8 cellular contexts compared by ENCODE assay signal in genomic region chr7:90463027-90463714, GRCh38. TPM values are rescaled to one million over a fixed set of nuclear protein-coding genes. Genes with fewer than 3 reads are reported as not detected.
DNase-seq lines count a peak whose midpoint lies in the region; TF ChIP-seq lines count a peak whose summit lies in the region.
"Not testable (repeated sequence)": the region's sequence is repeated elsewhere in the genome, so short reads cannot be mapped to it uniquely, and the experiment has no call there.

No MANE protein-coding gene starts in this region.

- not testable (repeated sequence) for H3K4me1 ChIP-seq in SK-N-SH (ENCODE audit: control insufficient read depth in 1 of 2, insufficient read depth in 2 of 2, low read depth in 1 of 2, low read length in 1 of 2); neutrophil (ENCODE audit: control insufficient read depth in 1 of 2, insufficient read depth in 1 of 2, low read depth in 1 of 2, low read length in 1 of 2)
- peaks cover 0 to 15% (median 4%) of the 10 kb centered on the region in 5 donors for H3K4me1 ChIP-seq in subcutaneous abdominal adipose tissue (ENCODE audit: control insufficient read depth in 5 of 5, insufficient read depth in 5 of 5, low read length in 5 of 5)

- H3F3A ChIP-seq in SK-N-SH (replicated peaks; ENCODE audit: insufficient read depth): not testable (repeated sequence)

- CTCF ChIA-PET in SK-N-SH (lab: Yijun Ruan, JAX): interaction anchor here (1.6 kb wide), 1 partner anchor 8 kb away, joined by 3 read pairs; no protein-coding TSS in a partner anchor
- CTCF ChIA-PET in activated naive CD4-positive, alpha-beta T cell treated with anti-CD3 and anti-CD28 coated beads, Interleukin-2, amount 10 ng/mL, durations not matched to agents 7 days and 5 days (lab: Charles Lee): not testable (repeated sequence)

- in situ Hi-C loops in Caki2 (cut with HindIII; ENCODE audit: low pct_unique_long_range_greater_than_20kb, low sequenced_read_pairs): not testable (repeated sequence)

- not testable (repeated sequence) for H3K27ac ChIP-seq in SK-N-SH (ENCODE audit: low read depth in 2 of 2, low read length in 1 of 2)
- H3K27ac ChIP-seq in neutrophil (peak overlapping the region; percentile 43), subcutaneous abdominal adipose tissue (ENCODE audit: low read depth, low read length) (peak overlapping the region; percentile 52)

- not testable (repeated sequence) for TF ChIP-seq RAD21 in SK-N-SH (IDR thresholded peaks at IDR 0.05; ENCODE audit: low read length)

- not testable (repeated sequence) for H3K27me3 Mint-ChIP-seq in activated naive CD4-positive, alpha-beta T cell treated with anti-CD3 and anti-CD28 coated beads, Interleukin-2, amount 10 ng/mL, durations not matched to agents 7 days and 5 days

- peak overlapping the region; percentile 32; the same call in 1 of the 2 replicates for H3K4me2 ChIP-seq in SK-N-SH

- not testable (repeated sequence) for H4K20me1 ChIP-seq in SK-N-SH (ENCODE audit: insufficient read depth)

- not testable (repeated sequence) for H3K79me2 ChIP-seq in SK-N-SH (ENCODE audit: insufficient read depth)

- 50% methylated on average over 4 of the region's 4 CpGs for WGBS in SK-N-SH (ENCODE audit: low lambda C conversion rate)

- H3K4me3 ChIP-seq in SK-N-SH (ENCODE audit: low read depth in 2 of 2, low read length in 1 of 2): peak overlapping the region in 1 of 2 experiments; percentile 42; a peak in 2 of 4 replicates
- H3K4me3 ChIP-seq in epithelial cell of proximal tubule (ENCODE audit: low read depth, low read length): peak overlapping the region; percentile 48
- H3K4me3 ChIP-seq in neutrophil (ENCODE audit: low read depth in 1 of 2, low read length in 1 of 2): peak overlapping the region in 1 of 2 experiments; percentile 49
- peak overlapping the region; percentile 54 to 76 (median 60) for H3K4me3 ChIP-seq in subcutaneous abdominal adipose tissue (ENCODE audit: low read depth in 1 of 5, low read length in 5 of 5)

- H3K9me3 ChIP-seq in SK-N-SH; neutrophil; subcutaneous abdominal adipose tissue (ENCODE audit: control insufficient read depth in 5 of 5, low read length in 5 of 5): not testable (repeated sequence)

- peak overlapping the region; percentile 6 for H3K4me3 Mint-ChIP-seq in activated naive CD4-positive, alpha-beta T cell treated with anti-CD3 and anti-CD28 coated beads, Interleukin-2, amount 10 ng/mL, durations not matched to agents 7 days and 5 days

- peak overlapping the region; percentile 58; the same call in 1 of the 2 replicates for H2AFZ ChIP-seq in SK-N-SH (ENCODE audit: low read depth)

- H3K27ac Mint-ChIP-seq in activated naive CD4-positive, alpha-beta T cell treated with anti-CD3 and anti-CD28 coated beads, Interleukin-2, amount 10 ng/mL, durations not matched to agents 7 days and 5 days: peak overlapping the region; percentile 0

- not testable (repeated sequence) for H3K36me3 Mint-ChIP-seq in activated naive CD4-positive, alpha-beta T cell treated with anti-CD3 and anti-CD28 coated beads, Interleukin-2, amount 10 ng/mL, durations not matched to agents 7 days and 5 days

- H3K4me1 Mint-ChIP-seq in activated naive CD4-positive, alpha-beta T cell treated with anti-CD3 and anti-CD28 coated beads, Interleukin-2, amount 10 ng/mL, durations not matched to agents 7 days and 5 days: peaks cover 11% of the 10 kb centered on the region

- not testable (repeated sequence) for H3K9me2 ChIP-seq in SK-N-SH

- not testable (repeated sequence) for TF ChIP-seq EP300 in SK-N-SH (IDR thresholded peaks at IDR 0.05; ENCODE audit: borderline replicate concordance in 1 of 2, low read depth in 1 of 2, low read length in 1 of 2)

- POLR2A ChIA-PET in SK-N-SH (lab: Yijun Ruan, JAX): not testable (repeated sequence)

- TF ChIP-seq CTCF in SK-N-SH (IDR thresholded peaks at IDR 0.05); neutrophil (IDR thresholded peaks at IDR 0.05): not testable (repeated sequence)
- peak; percentile 7 for TF ChIP-seq CTCF in epithelial cell of proximal tubule (conservative IDR thresholded peaks at IDR 0.05; ENCODE audit: low read depth, low read length)

- not testable (repeated sequence) for H3K9ac ChIP-seq in SK-N-SH
- peak overlapping the region in 2 of 5 donors; percentile 52 to 61 for H3K9ac ChIP-seq in subcutaneous abdominal adipose tissue (ENCODE audit: low read length in 5 of 5)

- H3K9me3 Mint-ChIP-seq in activated naive CD4-positive, alpha-beta T cell treated with anti-CD3 and anti-CD28 coated beads, Interleukin-2, amount 10 ng/mL, durations not matched to agents 7 days and 5 days: peaks cover 18% of the 10 kb centered on the region

- H3K27me3 ChIP-seq in SK-N-SH (ENCODE audit: insufficient read depth); neutrophil; subcutaneous abdominal adipose tissue (ENCODE audit: control insufficient read depth in 5 of 5, insufficient read depth in 4 of 5, low read length in 5 of 5): not testable (repeated sequence)

- DNase-seq in Caki2 (ENCODE audit: low read depth) (peak; percentile 14), LHCN-M2 (ENCODE audit: low read depth) (peak; percentile 39), kidney glomerular epithelial cell (lab: John Stamatoyannopoulos, UW) (peak; percentile 12)
- not testable (repeated sequence) for DNase-seq in SK-N-SH; activated naive CD4-positive, alpha-beta T cell treated with anti-CD3 and anti-CD28 coated beads, Interleukin-2, amount 10 ng/mL, durations not matched to agents 7 days and 5 days; epithelial cell of proximal tubule (ENCODE audit: low read depth)

- not testable (repeated sequence) for H3K36me3 ChIP-seq in SK-N-SH (replicated peaks in 1 of 2; ENCODE audit: control insufficient read depth in 1 of 2, insufficient read depth in 2 of 2, low read length in 1 of 2); neutrophil; subcutaneous abdominal adipose tissue (ENCODE audit: control insufficient read depth in 5 of 5, insufficient read depth in 5 of 5, low read length in 5 of 5)

RNA-seq across cellular contexts. Expression of gene PTTG1IP2, which starts 6.3 kb away (rescaled TPM):
- not detected in 2 replicates for total RNA-seq in Caki2 (2014; rRNA removed; shearing (Covaris generic); ENCODE audit: low replicate concordance)
- total RNA-seq in LHCN-M2 (2014; rRNA removed): not detected in 2 replicates
- not detected for polyA plus RNA-seq in LHCN-M2 (2012)
- polyA plus RNA-seq in SK-N-SH (2012; rRNA removed): not detected in 2 replicates
- not detected in 2 replicates for polyA plus RNA-seq in SK-N-SH (2012; cell fraction: cytosol; rRNA removed)
- not detected in 2 replicates for polyA plus RNA-seq in SK-N-SH (2012; cell fraction: nucleus; rRNA removed)
- total RNA-seq in epithelial cell of proximal tubule: not detected in 2 replicates

RNA-seq across cellular contexts. Expression of gene CLDN12, which starts 59.9 kb away (rescaled TPM):
- 6.3 and 15.3 TPM in 2 replicates for total RNA-seq in Caki2 (2014; rRNA removed; shearing (Covaris generic); ENCODE audit: low replicate concordance)
- total RNA-seq in LHCN-M2 (2014; rRNA removed): 31.2 and 35.9 TPM in 2 replicates
- polyA plus RNA-seq in LHCN-M2 (2012): 11.2 TPM
- polyA plus RNA-seq in SK-N-SH (2012; rRNA removed): 65.7 and 90.3 TPM in 2 replicates
- 49.2 and 59.1 TPM in 2 replicates for polyA plus RNA-seq in SK-N-SH (2012; cell fraction: cytosol; rRNA removed)
- 144 and 145 TPM in 2 replicates for polyA plus RNA-seq in SK-N-SH (2012; cell fraction: nucleus; rRNA removed)
- total RNA-seq in epithelial cell of proximal tubule: 25.2 and 53.3 TPM in 2 replicates
